ENCODE assay signal across 11 cellular contexts in genomic region chr19:18150776-18151624, GRCh38. TPM values are rescaled to one million over a fixed set of nuclear protein-coding genes. Genes with fewer than 3 reads are reported as not detected.
A peak's percentile ranks its signal among the peaks of the same experiment; 100 is the strongest.
DNase-seq lines count a peak whose midpoint lies in the region; ATAC-seq, FAIRE-seq and TF ChIP-seq lines count a peak whose summit lies in the region.
"Had no signal": no experiment of that assay in that cellular context is flagged by ENCODE, and none has a peak within 500 bp of the region (broad histone marks: within the 10 kb centered on the region; RNA-seq: fewer than 3 reads in every experiment).

No MANE protein-coding gene starts in this region.

- no peaks in the 10 kb centered on the region for H3K9me3 Mint-ChIP-seq in MCF 10A (ENCODE audit: unreplicated experiment)
- H3K9me3 Mint-ChIP-seq in activated naive CD4-positive, alpha-beta T cell treated with anti-CD3 and anti-CD28 coated beads, Interleukin-2, amount 50 U/mL, for 72 hours: no peaks in the 10 kb centered on the region

- TF ChIP-seq POLR2A in breast epithelium (IDR thresholded peaks at IDR 0.05): no peak

- CTCF ChIA-PET in MCF 10A (lab: Yijun Ruan, JAX): interaction anchor here (0.6 to 2.8 kb wide), 10 partner anchors 9 to 292 kb away, joined by 3 to 18 read pairs (median 4); no protein-coding TSS in a partner anchor

- intact Hi-C loops in MCF 10A (cut with micrococcal nuclease): loop anchor here (10.0 kb wide), 1 partner anchor 146 kb away; the partner anchor contains the start of gene ARRDC2
- intact Hi-C loops in breast epithelium (cut with DNase I; ENCODE audit: low total_unique reads): no loop called here
- intact Hi-C loops in tibial artery (cut with DNase I; ENCODE audit: low total_unique reads): loop anchor here (5.0 kb wide), 1 partner anchor 34 kb away; no protein-coding TSS in a partner anchor
- intact Hi-C loops in left colon (cut with DNase I, micrococcal nuclease): no loop called here

- no peaks in the 10 kb centered on the region for H3K27me3 Mint-ChIP-seq in MCF 10A (ENCODE audit: insufficient read depth, unreplicated experiment)

- FAIRE-seq in RCC 7860 (lab: Jason Lieb, UNC): no peak

- peaks cover 12 to 14% of the 10 kb centered on the region in 2 donors for H3K4me1 ChIP-seq in breast epithelium
- H3K4me1 ChIP-seq in tibial artery: peaks cover 0 to 29% (median 23%) of the 10 kb centered on the region in 4 donors

- no peaks in the 10 kb centered on the region for H3K36me3 ChIP-seq in breast epithelium
- H3K36me3 ChIP-seq in tibial artery: peaks cover 11 to 41% (median 27%) of the 10 kb centered on the region in 3 donors

- H3K27ac ChIP-seq in breast epithelium (no peak overlapping the region), tibial artery (peak overlapping the region; percentile 95 to 98)

- no peak for ATAC-seq in activated naive CD4-positive, alpha-beta T cell treated with anti-CD3 and anti-CD28 coated beads, Interleukin-2, amount 50 U/mL, for 72 hours
- ATAC-seq in left lobe of liver (no peak), left colon (no peak)
- ATAC-seq: left ventricle myocardium superior had no signal

- no peak overlapping the region for H3K4me3 ChIP-seq in breast epithelium
- no peak overlapping the region for H3K4me3 ChIP-seq in tibial artery

- TF ChIP-seq CTCF in MCF 10A (IDR thresholded peaks at IDR 0.05; ENCODE audit: unreplicated experiment): no peak
- no peak for TF ChIP-seq CTCF in breast epithelium (IDR thresholded peaks at IDR 0.05)
- TF ChIP-seq CTCF in tibial artery (IDR thresholded peaks at IDR 0.05): no peak

- H3K4me3 Mint-ChIP-seq in MCF 10A (ENCODE audit: unreplicated experiment): peak overlapping the region; percentile 88

- DNase-seq in MCF 10A (ENCODE audit: unreplicated experiment): no peak
- no peak for DNase-seq in breast epithelium (ENCODE audit: low spot score in 2 of 2)
- no peak for DNase-seq in activated naive CD4-positive, alpha-beta T cell treated with anti-CD3 and anti-CD28 coated beads, Interleukin-2, amount 50 U/mL, for 72 hours (ENCODE audit: low spot score in 2 of 2)
- DNase-seq in left lobe of liver (ENCODE audit: low spot score): peak; percentile 51
- DNase-seq in tibial artery: no peak
- no peak for DNase-seq in left colon
- no peak for DNase-seq in DMS114 treated with DMSO at 0.1 percent for 48 hours (lab: John Stamatoyannopoulos, UW; ENCODE audit: unreplicated experiment)
- DNase-seq in RCC 7860 (ENCODE audit: low spot score): no peak
- DNase-seq: activated effector memory CD4-positive, alpha-beta T cell treated with anti-CD3 and anti-CD28 coated beads, Interleukin-2, amount 50 U/mL, for 16 hours; left ventricle myocardium superior had no signal

- BruUV-seq in MCF 10A (replicated peaks; lab: Mats Ljungman, UMichigan): no TSS peak

- H3K9me3 ChIP-seq in breast epithelium: no peaks in the 10 kb centered on the region
- H3K9me3 ChIP-seq in tibial artery: no peaks in the 10 kb centered on the region
- H3K9me3 ChIP-seq: thoracic aorta had no signal

- peaks cover 36% of the 10 kb centered on the region for H3K36me3 Mint-ChIP-seq in MCF 10A (ENCODE audit: insufficient read depth, unreplicated experiment)
- peaks cover 0 to 7% of the 10 kb centered on the region in 2 donors for H3K36me3 Mint-ChIP-seq in activated naive CD4-positive, alpha-beta T cell treated with anti-CD3 and anti-CD28 coated beads, Interleukin-2, amount 50 U/mL, for 72 hours

- H3K27ac Mint-ChIP-seq in MCF 10A (ENCODE audit: low read depth, unreplicated experiment): peak overlapping the region; percentile 99
- H3K27ac Mint-ChIP-seq in activated naive CD4-positive, alpha-beta T cell treated with anti-CD3 and anti-CD28 coated beads, Interleukin-2, amount 50 U/mL, for 72 hours: peak overlapping the region; percentile 97 to 98

- POLR2A ChIA-PET in MCF 10A (lab: Yijun Ruan, JAX): interaction anchor here (0.6 to 2.2 kb wide), 11 partner anchors 9 to 141 kb away, joined by 3 to 21 read pairs (median 4); partner anchors contain the start of gene JUND

- H3K27me3 ChIP-seq in breast epithelium (no peaks in the 10 kb centered on the region), tibial artery (no peaks in the 10 kb centered on the region)

- peaks cover 17% of the 10 kb centered on the region for H3K4me1 Mint-ChIP-seq in MCF 10A (ENCODE audit: insufficient read depth, unreplicated experiment)

RNA-seq across cellular contexts. Expression of gene PIK3R2, which starts 2.0 kb away (rescaled TPM):
- total RNA-seq in MCF 10A (2022) (31.0 and 33.8 TPM in 2 replicates), breast epithelium (10 to 100 TPM in 1 of 3 donors, 1 to 10 TPM in 2; 8.6 to 12.1 (median 8.8) TPM), left lobe of liver (14.8 TPM), left colon (10 to 100 TPM; 37.4 to 41.1 TPM)
- total RNA-seq in activated naive CD4-positive, alpha-beta T cell treated with anti-CD3 and anti-CD28 coated beads, Interleukin-2, amount 50 U/mL, for 72 hours: 10 to 100 TPM; 13.6 to 18.3 TPM

RNA-seq across cellular contexts. Expression of gene IFI30, which starts 22.6 kb away (rescaled TPM):
- 4.7 and 9.1 TPM in 2 replicates for total RNA-seq in MCF 10A (2022)
- 100 to 1,000 TPM in 1 of 3 donors, 10 to 100 TPM in 2; 50.1 to 103 (median 91.6) TPM for total RNA-seq in breast epithelium
- total RNA-seq in activated naive CD4-positive, alpha-beta T cell treated with anti-CD3 and anti-CD28 coated beads, Interleukin-2, amount 50 U/mL, for 72 hours: 10 to 100 TPM; 28.0 to 65.3 TPM
- total RNA-seq in left lobe of liver: 57.6 TPM
- total RNA-seq in left colon: 10 to 100 TPM; 47.5 to 79.3 TPM

RNA-seq across cellular contexts. Expression of gene MPV17L2, which starts 42.0 kb away (rescaled TPM):
- total RNA-seq in MCF 10A (2022) (12.9 and 15.4 TPM in 2 replicates), breast epithelium (10 to 100 TPM; 24.3 to 41.3 (median 37.1) TPM), left lobe of liver (8.6 TPM), left colon (10 to 100 TPM in 1 of 2 donors, 1 to 10 TPM in 1; 9.9 to 15.4 TPM)
- total RNA-seq in activated naive CD4-positive, alpha-beta T cell treated with anti-CD3 and anti-CD28 coated beads, Interleukin-2, amount 50 U/mL, for 72 hours: 10 to 100 TPM in 1 of 2 donors, 1 to 10 TPM in 1; 5.4 to 14.0 TPM

RNA-seq across cellular contexts. Expression of gene RAB3A, which starts 52.8 kb away (rescaled TPM):
- total RNA-seq in MCF 10A (2022) (0.68 and 0.81 TPM in 2 replicates), breast epithelium (1 to 10 TPM in 2 of 3 donors, under 1 TPM in 1; 0.66 to 1.2 (median 1.1) TPM), left lobe of liver (2.1 TPM), left colon (1 to 10 TPM; 6.3 to 6.9 TPM)
- total RNA-seq in activated naive CD4-positive, alpha-beta T cell treated with anti-CD3 and anti-CD28 coated beads, Interleukin-2, amount 50 U/mL, for 72 hours: 1 to 10 TPM; 8.9 to 9.8 TPM

RNA-seq across cellular contexts. Expression of gene MAST3, which starts 53.4 kb away (rescaled TPM):
- 4.1 and 5.9 TPM in 2 replicates for total RNA-seq in MCF 10A (2022)
- 1 to 10 TPM; 5.6 to 8.5 (median 6.2) TPM for total RNA-seq in breast epithelium
- total RNA-seq in activated naive CD4-positive, alpha-beta T cell treated with anti-CD3 and anti-CD28 coated beads, Interleukin-2, amount 50 U/mL, for 72 hours: 10 to 100 TPM; 19.5 to 54.6 TPM
- 18.4 TPM for total RNA-seq in left lobe of liver
- 10 to 100 TPM; 33.6 to 38.6 TPM for total RNA-seq in left colon

Comparison
In these comparisons a context has a peak if more than half of its experiments do, and no peak if none do; other contexts are left out.
1. intact Hi-C loops: an anchor here in MCF 10A (10.0 kb wide) and tibial artery (5.0 kb wide); none called in breast epithelium and left colon.
2. H3K27ac ChIP-seq: peak in tibial artery (2 of 2); none in breast epithelium (0 of 2).